In the genomic region with DNA sequence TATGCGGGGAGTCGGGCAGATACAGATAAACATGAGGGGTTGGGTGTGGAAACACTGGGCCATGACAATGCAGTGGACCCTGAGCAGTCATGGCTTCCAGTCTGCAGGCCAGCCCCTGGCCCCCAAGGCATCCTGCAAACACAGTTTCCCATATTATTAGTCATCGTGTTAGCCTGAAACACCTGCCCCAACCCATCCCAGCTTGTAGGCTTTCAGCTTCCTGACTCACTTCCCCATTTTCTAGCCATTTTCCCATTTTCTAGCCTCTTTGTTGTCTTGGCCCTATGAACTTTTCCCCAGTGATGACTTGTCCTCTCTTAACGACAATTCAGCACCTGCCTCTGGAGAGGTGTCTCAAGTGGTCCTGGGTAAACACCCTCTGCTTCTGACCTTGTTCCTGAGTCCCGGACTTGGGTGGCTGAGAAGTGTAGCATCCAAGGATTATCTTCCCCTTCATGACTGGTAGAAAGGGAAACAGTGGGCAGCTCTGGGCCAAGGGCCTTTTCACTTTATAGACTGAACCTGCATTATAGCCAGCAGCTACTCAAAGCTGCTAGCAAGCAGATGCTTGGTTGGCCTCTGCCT, we compare ENCODE assay signal across 23 cellular contexts. TPM values are rescaled to one million over a fixed set of nuclear protein-coding genes. Genes with fewer than 3 reads are reported as not detected.
A peak's percentile ranks its signal among the peaks of the same experiment; 100 is the strongest.
DNase-seq lines count a peak whose midpoint lies in the region; ATAC-seq, FAIRE-seq and TF ChIP-seq lines count a peak whose summit lies in the region.
"Had no signal": no experiment of that assay in that cellular context is flagged by ENCODE, and none has a peak within 500 bp of the region (broad histone marks: within the 10 kb centered on the region; RNA-seq: fewer than 3 reads in every experiment).

No MANE protein-coding gene starts in this region.

- TF ChIP-seq RAD21 in GM12878 (IDR thresholded peaks at IDR 0.05; ENCODE audit: insufficient read depth, low read depth, low read length), result no peak

- CTCF ChIA-PET in GM12878 (lab: Yijun Ruan, JAX), result interaction anchor here (1.2 to 8.6 kb wide), 2 partner anchors 13 to 55 kb away, joined by 4 to 61 read pairs; no protein-coding TSS in a partner anchor

- DNase-seq in DMS79 treated with DMSO at 0.1 percent for 48 hours (lab: John Stamatoyannopoulos, UW), result peak; percentile 91
- DNase-seq in LHCN-M2 (ENCODE audit: low read depth), result peak; percentile 76
- DNase-seq in GM12878 (ENCODE audit: low read depth, low spot score), result no peak
- no peak for DNase-seq in left lung
- DNase-seq in iPS-NIHi11 (ENCODE audit: low spot score), result no peak
- no peak for DNase-seq in foreskin melanocyte
- DNase-seq: activated CD4-positive, alpha-beta T cell treated with anti-CD3 and anti-CD28 coated beads, Interleukin-2, amount 50 U/mL, for 48 hours; activated CD4-positive, CD25-positive, alpha-beta regulatory T cell treated with anti-CD3 and anti-CD28 coated beads, Interleukin-2, amount 50 U/mL, for 72 hours; activated naive CD4-positive, alpha-beta T cell treated with anti-CD3 and anti-CD28 coated beads for 36 hours; hypothalamus; immature natural killer cell; left colon; NCI-H187 treated with DMSO at 0.1 percent for 48 hours; NCI-H524; nephron progenitor cell; OCI-M1; ovary; T-helper 17 cell had no signal

- no peak overlapping the region for H2AFZ ChIP-seq in GM12878 (ENCODE audit: control insufficient read depth, low read depth, low read length)

- no peak overlapping the region for H3K27ac ChIP-seq in GM12878 (ENCODE audit: control insufficient read depth, insufficient read depth)
- no peak overlapping the region for H3K27ac ChIP-seq in left lung
- H3K27ac ChIP-seq: C4-2B, ovary had no signal

- H3K4me1 ChIP-seq in GM12878 (ENCODE audit: control insufficient read depth, insufficient read depth, low read length) (peaks cover 14% of the 10 kb centered on the region), left lung (peaks cover 5 to 23% of the 10 kb centered on the region in 2 donors)

- ATAC-seq in GM12878, result no peak
- ATAC-seq in left lung, result peak; percentile 10
- no peak for ATAC-seq in GM19467 (IDR thresholded peaks at IDR 0.05; ENCODE audit: unreplicated experiment)
- ATAC-seq: left colon; Right ventricle myocardium inferior; stimulated activated effector memory CD8-positive, alpha-beta T cell treated with anti-CD3 and anti-CD28 coated beads, Interleukin-12 subunit alpha, Interleukin-12 subunit beta, amount 100 ng/mL, for 72 hours; T-helper 17 cell had no signal

- no peaks in the 10 kb centered on the region for H4K20me1 ChIP-seq in GM12878 (ENCODE audit: control insufficient read depth, insufficient read depth)

- no peak overlapping the region for H3K4me3 ChIP-seq in GM12878
- no peak overlapping the region for H3K4me3 ChIP-seq in left lung
- H3K4me3 ChIP-seq: ovary had no signal

- in situ Hi-C loops in GM12878 (cut with MboI), result no loop called here

- SMC1A ChIA-PET in GM12878 (lab: Charles Lee; ENCODE audit: uncharacterized antibody, unreplicated experiment), result interaction anchor here (1.0 kb wide), 1 partner anchor 76 kb away, joined by 3 read pairs; no protein-coding TSS in a partner anchor

- no peaks in the 10 kb centered on the region for H3K36me3 ChIP-seq in GM12878 (ENCODE audit: control insufficient read depth in 2 of 2, insufficient read depth in 2 of 2, low read length in 1 of 2)
- H3K36me3 ChIP-seq in left lung, result no peaks in the 10 kb centered on the region
- H3K36me3 ChIP-seq: ovary had no signal

- no peaks in the 10 kb centered on the region; a peak in 2 of 4 replicates for H3K27me3 ChIP-seq in GM12878 (replicated peaks in 1 of 2; ENCODE audit: control insufficient read depth in 2 of 2, insufficient read depth in 2 of 2, low read length in 1 of 2)
- H3K27me3 ChIP-seq in left lung, result peaks cover 0 to 15% of the 10 kb centered on the region in 2 donors
- H3K27me3 ChIP-seq: ovary had no signal

- WGBS in GM12878 (ENCODE audit: insufficient coverage, insufficient replicate concordance, low lambda C conversion rate, missing lambda C conversion rate), result 73% methylated on average over 5 of the region's 5 CpGs

- H3K4me2 ChIP-seq in GM12878 (ENCODE audit: control insufficient read depth, insufficient read depth), result no peak overlapping the region

- no peak for TF ChIP-seq POLR2A in GM12878 (IDR thresholded peaks at IDR 0.05; ENCODE audit: low read depth, low read length)

- no peak for FAIRE-seq in GM12878 (lab: Jason Lieb, UNC)
- FAIRE-seq: H1 had no signal

- intact Hi-C loops in GM12878 (cut with micrococcal nuclease; ENCODE audit: unreplicated experiment) (no loop called here), left lung (cut with DNase I) (no loop called here)

- RAD21 ChIA-PET in GM12878 (lab: Charles Lee; ENCODE audit: unreplicated experiment), result no interaction called here

- H3K9me3 ChIP-seq in GM12878 (replicated peaks; ENCODE audit: control insufficient read depth, insufficient read depth, low read length), result no peaks in the 10 kb centered on the region
- no peaks in the 10 kb centered on the region for H3K9me3 ChIP-seq in left lung
- H3K9me3 ChIP-seq: ovary had no signal

- no TSS peak for BruUV-seq in GM12878 (replicated peaks; lab: Mats Ljungman, UMichigan)

- H3K9ac ChIP-seq in GM12878 (ENCODE audit: control insufficient read depth, insufficient read depth, low read length), result no peak overlapping the region

- TF ChIP-seq EP300 in GM12878 (IDR thresholded peaks at IDR 0.05; ENCODE audit: borderline replicate concordance in 1 of 2, control insufficient read depth in 1 of 2, low read depth in 2 of 2, low read length in 2 of 2), result no peak

- POLR2A ChIA-PET in GM12878 (lab: Charles Lee), result no interaction called here

- TF ChIP-seq CTCF in GM12878 (IDR thresholded peaks at IDR 0.05 in 2 of 3, conservative IDR thresholded peaks at IDR 0.05 in 1 of 3; ENCODE audit: control insufficient read depth in 2 of 3, extremely low read depth in 1 of 3, insufficient read depth in 1 of 3, low read depth in 3 of 3, low read length in 3 of 3) (no peak), left lung (IDR thresholded peaks at IDR 0.05) (no peak)

- H3K79me2 ChIP-seq in GM12878 (ENCODE audit: control insufficient read depth, insufficient read depth, low read length), result no peaks in the 10 kb centered on the region

RNA-seq across cellular contexts. Expression of gene PGF, which starts 4.3 kb away (rescaled TPM):
- 82.3 and 181 TPM in 2 replicates for total RNA-seq in LHCN-M2 (2014; rRNA removed)
- 25.9 TPM for polyA plus RNA-seq in LHCN-M2 (2012)
- 13.5 and 14.0 TPM in 2 replicates for total RNA-seq in GM12878 (2013; cell fraction: nucleolus; rRNA removed)
- 0.76 and 0.79 TPM in 2 replicates for total RNA-seq in GM12878 (2014; rRNA removed)
- 0.40 and 0.46 TPM in 2 replicates for total RNA-seq in GM12878 (2014; rRNA removed; fragmentation: Illumina TruSeq; extraction: Trizol)
- total RNA-seq in GM12878 (2021), result 1.0 and 1.1 TPM in 2 replicates
- 1.0 TPM for polyA plus RNA-seq in GM12878 (2011; ENCODE audit: low read depth)
- polyA plus RNA-seq in GM12878 (2011; rRNA removed), result 2.4 and 5.5 TPM in 2 replicates
- 4.5 and 4.9 TPM in 2 replicates for polyA plus RNA-seq in GM12878 (2011; cell fraction: cytosol; rRNA removed)
- polyA plus RNA-seq in GM12878 (2011; cell fraction: nucleus; rRNA removed), result 7.8 and 12.6 TPM in 2 replicates
- polyA plus RNA-seq in GM12878 (2012), result 2.0 and 2.9 TPM in 2 replicates
- polyA plus RNA-seq in GM12878 (2014; fragmentation: Illumina TruSeq; extraction: Trizol), result 0.27 and 0.32 TPM in 2 replicates
- polyA plus RNA-seq in GM12878 (2014; fragmentation: Nextera tagmentation; extraction: Ambion mirVana), result under 1 TPM; 0.11 to 0.16 TPM
- 0.46 and 0.66 TPM in 2 replicates for polyA plus RNA-seq in GM12878 (2014; rRNA removed)
- 1 to 10 TPM; 3.5 to 4.2 TPM for polyA plus RNA-seq in GM12878 (2016; fragmentation: Nextera tagmentation; extraction: Ambion mirVana)
- polyA minus RNA-seq in GM12878 (2011; rRNA and poly(A)+ RNA removed), result 3.4 and 6.9 TPM in 2 replicates
- polyA minus RNA-seq in GM12878 (2011; cell fraction: cytosol; rRNA and poly(A)+ RNA removed), result 1.4 and 3.5 TPM in 2 replicates
- polyA minus RNA-seq in GM12878 (2011; cell fraction: nucleus; rRNA and poly(A)+ RNA removed), result 8.7 and 9.3 TPM in 2 replicates
- total RNA-seq in left lung, result 1 to 10 TPM; 3.4 to 4.6 TPM
- total RNA-seq: T-helper 17 cell had no signal

RNA-seq across cellular contexts. Expression of gene RPS6KL1, which starts 36.6 kb away (rescaled TPM):
- total RNA-seq in LHCN-M2 (2014; rRNA removed), result 0.80 and 1.9 TPM in 2 replicates
- polyA plus RNA-seq in LHCN-M2 (2012), result 0.55 TPM
- total RNA-seq in GM12878 (2013; cell fraction: nucleolus; rRNA removed), result 0.37 and 0.96 TPM in 2 replicates
- 3.5 and 4.7 TPM in 2 replicates for total RNA-seq in GM12878 (2014; rRNA removed)
- total RNA-seq in GM12878 (2014; rRNA removed; fragmentation: Illumina TruSeq; extraction: Trizol), result 1.9 and 2.1 TPM in 2 replicates
- total RNA-seq in GM12878 (2021), result 2.8 and 4.2 TPM in 2 replicates
- polyA plus RNA-seq in GM12878 (2011; ENCODE audit: low read depth), result 0.85 TPM
- polyA plus RNA-seq in GM12878 (2011; rRNA removed), result 0.04 and 0.14 TPM in 2 replicates
- 0.07 and 0.08 TPM in 2 replicates for polyA plus RNA-seq in GM12878 (2011; cell fraction: cytosol; rRNA removed)
- polyA plus RNA-seq in GM12878 (2011; cell fraction: nucleus; rRNA removed), result 0.22 and 0.31 TPM in 2 replicates
- 2.6 and 2.9 TPM in 2 replicates for polyA plus RNA-seq in GM12878 (2012)
- 0.54 and 2.1 TPM in 2 replicates for polyA plus RNA-seq in GM12878 (2014; fragmentation: Illumina TruSeq; extraction: Trizol)
- under 1 TPM; 0.23 to 0.73 TPM for polyA plus RNA-seq in GM12878 (2014; fragmentation: Nextera tagmentation; extraction: Ambion mirVana)
- 3.4 and 4.2 TPM in 2 replicates for polyA plus RNA-seq in GM12878 (2014; rRNA removed)
- polyA plus RNA-seq in GM12878 (2016; fragmentation: Nextera tagmentation; extraction: Ambion mirVana), result 1 to 10 TPM; 1.3 to 2.0 TPM
- 0.05 TPM in 1 of 2 replicates, not detected in the other for polyA minus RNA-seq in GM12878 (2011; rRNA and poly(A)+ RNA removed)
- polyA minus RNA-seq in GM12878 (2011; cell fraction: cytosol; rRNA and poly(A)+ RNA removed), result not detected in 2 replicates
- polyA minus RNA-seq in GM12878 (2011; cell fraction: nucleus; rRNA and poly(A)+ RNA removed), result 0.29 TPM in 1 of 2 replicates, not detected in the other
- 1 to 10 TPM; 5.6 to 6.7 TPM for total RNA-seq in left lung

RNA-seq across cellular contexts. Expression of gene EIF2B2, which starts 43.0 kb away (rescaled TPM):
- total RNA-seq in LHCN-M2 (2014; rRNA removed) (78.9 and 88.7 TPM in 2 replicates), GM12878 (2014; rRNA removed) (54.4 and 68.7 TPM in 2 replicates), GM12878 (2014; rRNA removed; fragmentation: Illumina TruSeq; extraction: Trizol) (36.9 and 39.6 TPM in 2 replicates), GM12878 (2021) (52.5 and 58.6 TPM in 2 replicates), left lung (10 to 100 TPM; 38.7 to 44.4 TPM)
- 106 TPM for polyA plus RNA-seq in LHCN-M2 (2012)
- total RNA-seq in GM12878 (2013; cell fraction: nucleolus; rRNA removed), result 35.5 and 38.2 TPM in 2 replicates
- polyA plus RNA-seq in GM12878 (2011; ENCODE audit: low read depth), result 32.2 TPM
- polyA plus RNA-seq in GM12878 (2011; rRNA removed) (125 and 168 TPM in 2 replicates), GM12878 (2014; fragmentation: Illumina TruSeq; extraction: Trizol) (72.5 and 78.8 TPM in 2 replicates), GM12878 (2014; fragmentation: Nextera tagmentation; extraction: Ambion mirVana) (10 to 100 TPM; 17.4 to 32.3 TPM), GM12878 (2014; rRNA removed) (72.2 and 91.4 TPM in 2 replicates), GM12878 (2016; fragmentation: Nextera tagmentation; extraction: Ambion mirVana) (10 to 100 TPM; 85.8 to 94.4 TPM)
- polyA plus RNA-seq in GM12878 (2011; cell fraction: cytosol; rRNA removed), result 150 and 158 TPM in 2 replicates
- 84.4 and 109 TPM in 2 replicates for polyA plus RNA-seq in GM12878 (2011; cell fraction: nucleus; rRNA removed)
- 37.3 and 38.7 TPM in 2 replicates for polyA plus RNA-seq in GM12878 (2012)
- polyA minus RNA-seq in GM12878 (2011; rRNA and poly(A)+ RNA removed), result 89.6 and 107 TPM in 2 replicates
- 23.5 and 25.8 TPM in 2 replicates for polyA minus RNA-seq in GM12878 (2011; cell fraction: cytosol; rRNA and poly(A)+ RNA removed)
- 25.3 and 53.3 TPM in 2 replicates for polyA minus RNA-seq in GM12878 (2011; cell fraction: nucleus; rRNA and poly(A)+ RNA removed)

Comparison
In these comparisons a context has a peak if more than half of its experiments do, and no peak if none do; other contexts are left out.
1. DNase-seq: peak in DMS79 treated with DMSO at 0.1 percent for 48 hours (single experiment) and LHCN-M2 (single experiment); none in GM12878 (single experiment), left lung (0 of 2), iPS-NIHi11 (single experiment) and foreskin melanocyte (single experiment).